In the genomic region with DNA sequence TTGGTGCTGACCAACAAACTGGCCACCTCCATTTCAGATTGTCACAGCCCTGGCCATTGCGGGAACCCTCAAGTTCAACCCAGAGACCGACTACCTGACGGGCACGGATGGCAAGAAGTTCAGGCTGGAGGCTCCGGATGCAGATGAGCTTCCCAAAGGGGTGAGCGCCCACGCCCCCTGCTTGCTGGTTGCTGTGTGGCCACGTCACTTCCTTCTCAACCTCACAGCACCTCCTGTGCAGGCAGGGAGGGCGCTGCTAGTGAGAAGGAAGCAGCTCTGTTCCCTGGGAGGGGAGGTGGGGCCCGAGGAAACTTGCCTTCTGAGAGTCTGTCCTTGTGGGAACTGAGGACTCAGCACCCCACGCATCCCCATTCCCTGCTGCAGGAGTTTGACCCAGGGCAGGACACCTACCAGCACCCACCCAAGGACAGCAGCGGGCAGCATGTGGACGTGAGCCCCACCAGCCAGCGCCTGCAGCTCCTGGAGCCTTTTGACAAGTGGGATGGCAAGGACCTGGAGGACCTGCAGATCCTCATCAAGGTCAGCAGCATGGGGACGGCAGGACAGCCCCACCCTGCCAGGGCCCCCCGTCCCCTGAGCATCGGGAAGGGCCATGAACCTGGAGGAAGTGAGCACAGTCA, we compare ENCODE assay signal across 8 cellular contexts. TPM values are rescaled to one million over a fixed set of nuclear protein-coding genes. Genes with fewer than 3 reads are reported as not detected.
DNase-seq lines count a peak whose midpoint lies in the region; ATAC-seq and TF ChIP-seq lines count a peak whose summit lies in the region.

No MANE protein-coding gene starts in this region.

- H4K20me1 ChIP-seq in Karpas-422 (ENCODE audit: insufficient read depth, low read depth, low read length): 0 out of 2 replicates have a peak, but pooled peaks cover 7% of the 10 kb centered on the region

- TF ChIP-seq CTCF in heart right ventricle (IDR thresholded peaks at IDR 0.05): peak in 1 of 9 donors; percentile 17

- 60 to 63% methylated on average over 17 of the region's 17 CpGs for WGBS in heart right ventricle, 2 donors

- no peak overlapping the region for H2AFZ ChIP-seq in Karpas-422 (ENCODE audit: low read length)

- H3K9ac ChIP-seq in Karpas-422 (ENCODE audit: low read length): 0 out of 2 replicates have a peak overlapping the region, but pooled peaks have one; percentile 28

- peaks cover 18% of the 10 kb centered on the region for H3K36me3 ChIP-seq in Karpas-422 (ENCODE audit: insufficient read depth, low read length)
- peaks cover 6 to 86% (median 46%) of the 10 kb centered on the region in 9 donors for H3K36me3 ChIP-seq in heart right ventricle

- H3K4me2 ChIP-seq in Karpas-422 (ENCODE audit: low read depth, low read length, poor library complexity, severe bottlenecking): no peak overlapping the region

- H3K27ac ChIP-seq in Karpas-422 (ENCODE audit: low read length) (0 out of 2 replicates have a peak overlapping the region, but pooled peaks have one; percentile 4), heart right ventricle (peak overlapping the region; percentile 71 to 90 (median 84))

- no peaks in the 10 kb centered on the region for H3K79me2 ChIP-seq in Karpas-422 (ENCODE audit: low read length)

- ATAC-seq in heart right ventricle: peak in 1 of 8 donors; percentile 0
- ATAC-seq in GM21717 (IDR thresholded peaks at IDR 0.05; ENCODE audit: unreplicated experiment): no peak
- ATAC-seq in HG02642 (IDR thresholded peaks at IDR 0.05; ENCODE audit: poor library complexity, unreplicated experiment): no peak
- ATAC-seq in HG03520 (IDR thresholded peaks at IDR 0.05; ENCODE audit: unreplicated experiment): no peak

- H3K4me1 ChIP-seq in Karpas-422 (ENCODE audit: low read length) (peaks cover 15% of the 10 kb centered on the region), heart right ventricle (peaks cover 32 to 67% (median 49%) of the 10 kb centered on the region in 9 donors)

- no peak overlapping the region for H3K4me3 ChIP-seq in Karpas-422 (ENCODE audit: low read length)
- no peak overlapping the region for H3K4me3 ChIP-seq in heart right ventricle

- DNase-seq in Karpas-422 (peak; percentile 81), activated T-cell treated with anti-CD3 and anti-CD28 coated beads for 24 hours (ENCODE audit: low read depth) (peak; percentile 54), heart right ventricle (no peak), SW 1271 (lab: John Stamatoyannopoulos, UW) (no peak)
- DNase-seq in stimulated activated CD4-positive, alpha-beta T cell treated with anti-CD3 and anti-CD28 coated beads, TNF-alpha, amount 100 ng/mL, for 48 hours (ENCODE audit: low read depth in 3 of 3): peak in 2 of 3 donors; percentile 34 to 56

- intact Hi-C loops in heart right ventricle (cut with DNase I): loop anchor here in 2 of 10 donors (10.0 kb wide), 1 partner anchor 50 kb away; no protein-coding TSS in a partner anchor

- no peaks in the 10 kb centered on the region for H3K9me2 ChIP-seq in Karpas-422 (replicated peaks; ENCODE audit: insufficient read depth, low read length)

- H3K27me3 ChIP-seq in Karpas-422 (ENCODE audit: low read length) (no peaks in the 10 kb centered on the region), heart right ventricle (no peaks in the 10 kb centered on the region)

- H3K9me3 ChIP-seq in Karpas-422 (ENCODE audit: low read length) (no peaks in the 10 kb centered on the region), heart right ventricle (no peaks in the 10 kb centered on the region)

RNA-seq across cellular contexts. Expression of a gene that starts 19.3 kb away (rescaled TPM):
- 13.2 and 17.1 TPM in 2 replicates for total RNA-seq in Karpas-422 (2014; rRNA removed; shearing (Covaris generic); ENCODE audit: low replicate concordance)
- total RNA-seq in heart right ventricle: 10 to 100 TPM; 13.3 to 25.8 (median 16.9) TPM
- 10 to 100 TPM; 24.4 to 34.9 TPM for polyA plus RNA-seq in heart right ventricle

RNA-seq across cellular contexts. Expression of a gene that starts 35.9 kb away (rescaled TPM):
- not detected in 2 replicates for total RNA-seq in Karpas-422 (2014; rRNA removed; shearing (Covaris generic); ENCODE audit: low replicate concordance)
- 100 to 1,000 TPM; 112 to 301 (median 137) TPM for total RNA-seq in heart right ventricle
- 100 to 1,000 TPM; 300 to 410 TPM for polyA plus RNA-seq in heart right ventricle

RNA-seq across cellular contexts. Expression of a gene that starts 56.0 kb away (rescaled TPM):
- 67.7 and 102 TPM in 2 replicates for total RNA-seq in Karpas-422 (2014; rRNA removed; shearing (Covaris generic); ENCODE audit: low replicate concordance)
- total RNA-seq in heart right ventricle: 1,000 to 10,000 TPM in 1 of 10 donors, 100 to 1,000 TPM in 9; 587 to 1,020 (median 900) TPM
- polyA plus RNA-seq in heart right ventricle: 100 to 1,000 TPM; 180 to 375 TPM

RNA-seq across cellular contexts. Expression of a gene that starts 56.4 kb away (rescaled TPM):
- 43.2 and 90.3 TPM in 2 replicates for total RNA-seq in Karpas-422 (2014; rRNA removed; shearing (Covaris generic); ENCODE audit: low replicate concordance)
- 10 to 100 TPM; 13.3 to 27.2 (median 20.2) TPM for total RNA-seq in heart right ventricle
- polyA plus RNA-seq in heart right ventricle: 10 to 100 TPM; 36.3 to 41.3 TPM

Comparison
In these comparisons a context has a peak if more than half of its experiments do, and no peak if none do; other contexts are left out.
1. DNase-seq: peak in Karpas-422 (single experiment), activated T-cell treated with anti-CD3 and anti-CD28 coated beads for 24 hours (single experiment) and stimulated activated CD4-positive, alpha-beta T cell treated with anti-CD3 and anti-CD28 coated beads, TNF-alpha, amount 100 ng/mL, for 48 hours (2 of 3); none in heart right ventricle (0 of 2) and SW 1271 (0 of 2).
2. RNA of a gene that starts 35.9 kb away (total RNA-seq): 112 to 301 TPM in heart right ventricle; not detected in Karpas-422; every median in the first group is over 100 times any median in the second.